ENCODE assay signal across 21 cellular contexts in genomic region chr11:87892291-87892690, GRCh38.
"Had no signal": no experiment of that assay in that cellular context is flagged by ENCODE, and none has a peak within 500 bp of the region (broad histone marks: within the 10 kb centered on the region; RNA-seq: fewer than 3 reads in every experiment).

No MANE protein-coding gene starts in this region.

- ATAC-seq: activated T-helper 17 cell treated with anti-CD3 and anti-CD28 coated beads, Interleukin-2, amount 50 U/mL, for 72 hours; PC-3; T-helper 17 cell had no signal

- DNase-seq: activated B cell treated with CpG ODN at 0.5 μM for 24 hours; activated CD4-positive, alpha-beta memory T cell treated with anti-CD3 and anti-CD28 coated beads for 36 hours; activated CD4-positive, alpha-beta T cell treated with anti-CD3 and anti-CD28 coated beads, Interleukin-2, amount 10 ng/mL, durations not matched to agents 7 days and 5 days; activated gamma-delta T cell treated with Interleukin-2 at 50 U/mL for 16 hours; activated naive CD4-positive, alpha-beta T cell treated with anti-CD3 and anti-CD28 coated beads, Interleukin-2, amount 10 ng/mL, durations not matched to agents 7 days and 5 days; activated naive CD8-positive, alpha-beta T cell treated with anti-CD3 and anti-CD28 coated beads for 36 hours; activated T-cell treated with anti-CD3 and anti-CD28 coated beads for 4 hours; activated T-cell treated with anti-CD3 and anti-CD28 coated beads, Interleukin-2, amount 50 U/mL, for 48 hours; adrenal gland; anterior cingulate cortex; caudate nucleus; KG1; NCI-H1092; NCI-H1930; NCI-H446; NCI-H524; PC-3; SHP77 treated with DMSO at 0.1 percent for 48 hours; T-helper 17 cell; T-helper 9 cell had no signal
